13 cellular contexts compared by ENCODE assay signal in genomic region chr11:61335355-61335710, GRCh38. TPM values are rescaled to one million over a fixed set of nuclear protein-coding genes. Genes with fewer than 3 reads are reported as not detected.
DNase-seq lines count a peak whose midpoint lies in the region; ATAC-seq and TF ChIP-seq lines count a peak whose summit lies in the region.
"Had no signal": no experiment of that assay in that cellular context is flagged by ENCODE, and none has a peak within 500 bp of the region (broad histone marks: within the 10 kb centered on the region; RNA-seq: fewer than 3 reads in every experiment).

No MANE protein-coding gene starts in this region.

- intact Hi-C loops in activated CD4-positive, alpha-beta T cell treated with anti-CD3 and anti-CD28 coated beads for 36 hours (cut with DNase I, micrococcal nuclease), result loop anchor here in 1 of 2 experiments (5.0 to 10.0 kb wide), 2 partner anchors 302 to 789 kb away; partner anchors contain the start of gene INCENP
- intact Hi-C loops in posterior vena cava (cut with DNase I), result no loop called here

- CTCF ChIA-PET in activated CD4-positive, alpha-beta T cell treated with anti-CD3 and anti-CD28 coated beads for 36 hours (lab: Charles Lee), result interaction anchor here (0.6 to 7.4 kb wide), 19 partner anchors 8 to 111 kb away, joined by 3 to 185 read pairs (median 17); partner anchors contain the start of genes CPSF7, CYB561A3, SDHAF2 and TMEM138

- peaks cover 38% of the 10 kb centered on the region for H3K36me3 Mint-ChIP-seq in activated CD4-positive, alpha-beta T cell treated with anti-CD3 and anti-CD28 coated beads for 36 hours (ENCODE audit: low read depth)
- peaks cover 6% of the 10 kb centered on the region for H3K36me3 Mint-ChIP-seq in T-helper 17 cell (ENCODE audit: low read depth)
- H3K36me3 Mint-ChIP-seq in glutamatergic neuron (ENCODE audit: unreplicated experiment), result no peaks in the 10 kb centered on the region

- H3K9me3 Mint-ChIP-seq in activated CD4-positive, alpha-beta T cell treated with anti-CD3 and anti-CD28 coated beads for 36 hours (ENCODE audit: low read depth), result no peaks in the 10 kb centered on the region
- H3K9me3 Mint-ChIP-seq in glutamatergic neuron (ENCODE audit: unreplicated experiment), result peaks cover 13% of the 10 kb centered on the region

- no peak for DNase-seq in activated CD4-positive, alpha-beta T cell treated with anti-CD3 and anti-CD28 coated beads for 36 hours
- DNase-seq in activated CD4-positive, alpha-beta T cell treated with anti-CD3 and anti-CD28 coated beads for 48 hours, result no peak
- no peak for DNase-seq in T-helper 17 cell
- no peak for DNase-seq in glutamatergic neuron
- peak; percentile 35 for DNase-seq in posterior vena cava (ENCODE audit: low spot score)
- no peak for DNase-seq in activated gamma-delta T cell treated with Interleukin-2 at 50 U/mL for 16 hours
- DNase-seq in dermis blood vessel endothelial cell, result no peak
- DNase-seq: ACHN; heart right ventricle; NCI-H187; stimulated activated CD8-positive, alpha-beta memory T cell treated with anti-CD3 and anti-CD28 coated beads, Interleukin-4, amount 100 ng/mL, for 48 hours; WERI-Rb-1 had no signal

- no peak for TF ChIP-seq CTCF in glutamatergic neuron (IDR thresholded peaks at IDR 0.05; ENCODE audit: partially characterized antibody, unreplicated experiment)

- no peaks in the 10 kb centered on the region for H3K9me3 ChIP-seq in T-helper 17 cell (ENCODE audit: control insufficient read depth, low read length, poor library complexity, severe bottlenecking)
- H3K9me3 ChIP-seq: heart right ventricle had no signal

- no peak overlapping the region for H3K4me3 Mint-ChIP-seq in activated CD4-positive, alpha-beta T cell treated with anti-CD3 and anti-CD28 coated beads for 36 hours
- H3K4me3 Mint-ChIP-seq in T-helper 17 cell (no peak overlapping the region), glutamatergic neuron (ENCODE audit: unreplicated experiment) (no peak overlapping the region)

- H3K4me1 Mint-ChIP-seq in activated CD4-positive, alpha-beta T cell treated with anti-CD3 and anti-CD28 coated beads for 36 hours, result peaks cover 45% of the 10 kb centered on the region
- H3K4me1 Mint-ChIP-seq in T-helper 17 cell (peaks cover 30% of the 10 kb centered on the region), glutamatergic neuron (ENCODE audit: low read depth, unreplicated experiment) (peaks cover 23% of the 10 kb centered on the region)

- no peak for ATAC-seq in activated CD4-positive, alpha-beta T cell treated with anti-CD3 and anti-CD28 coated beads for 36 hours
- ATAC-seq in T-helper 17 cell (no peak), HG02678 (IDR thresholded peaks at IDR 0.05; ENCODE audit: unreplicated experiment) (no peak)
- ATAC-seq: heart right ventricle had no signal

- POLR2A ChIA-PET in activated CD4-positive, alpha-beta T cell treated with anti-CD3 and anti-CD28 coated beads for 36 hours (lab: Charles Lee), result interaction anchor here (0.6 to 1.5 kb wide), 3 partner anchors 8 to 27 kb away, joined by 3 to 15 read pairs (median 3); partner anchors contain the start of genes CYB561A3 and TMEM138

- H3K27me3 Mint-ChIP-seq in activated CD4-positive, alpha-beta T cell treated with anti-CD3 and anti-CD28 coated beads for 36 hours, result no peaks in the 10 kb centered on the region
- no peaks in the 10 kb centered on the region for H3K27me3 Mint-ChIP-seq in T-helper 17 cell
- peaks cover 10% of the 10 kb centered on the region for H3K27me3 Mint-ChIP-seq in glutamatergic neuron (ENCODE audit: unreplicated experiment)

- H3K27ac Mint-ChIP-seq in activated CD4-positive, alpha-beta T cell treated with anti-CD3 and anti-CD28 coated beads for 36 hours, result peak overlapping the region; percentile 55
- H3K27ac Mint-ChIP-seq in T-helper 17 cell, result peak overlapping the region; percentile 73
- H3K27ac Mint-ChIP-seq in glutamatergic neuron (ENCODE audit: unreplicated experiment), result peak overlapping the region; percentile 28

RNA-seq across cellular contexts. Expression of gene TKFC, which starts 2.3 kb away (rescaled TPM):
- 100 to 1,000 TPM; 100 to 107 TPM for total RNA-seq in activated CD4-positive, alpha-beta T cell treated with anti-CD3 and anti-CD28 coated beads for 36 hours
- total RNA-seq in T-helper 17 cell, result 10 to 100 TPM; 39.6 to 41.9 TPM
- 59.6 TPM for total RNA-seq in glutamatergic neuron (ENCODE audit: unreplicated experiment)
- total RNA-seq in posterior vena cava, result 10 to 100 TPM; 15.2 to 24.6 TPM
- total RNA-seq in dermis blood vessel endothelial cell, result 27.2 and 33.9 TPM in 2 replicates

RNA-seq across cellular contexts. Expression of gene DDB1, which starts 2.4 kb away (rescaled TPM):
- total RNA-seq in activated CD4-positive, alpha-beta T cell treated with anti-CD3 and anti-CD28 coated beads for 36 hours, result 100 to 1,000 TPM; 258 to 268 TPM
- total RNA-seq in T-helper 17 cell, result 100 to 1,000 TPM; 147 to 184 TPM
- total RNA-seq in glutamatergic neuron (ENCODE audit: unreplicated experiment), result 259 TPM
- total RNA-seq in posterior vena cava, result 100 to 1,000 TPM; 142 to 151 TPM
- 328 and 389 TPM in 2 replicates for total RNA-seq in dermis blood vessel endothelial cell

RNA-seq across cellular contexts. Expression of gene CYB561A3, which starts 26.3 kb away (rescaled TPM):
- total RNA-seq in activated CD4-positive, alpha-beta T cell treated with anti-CD3 and anti-CD28 coated beads for 36 hours, result 10 to 100 TPM; 31.8 to 34.4 TPM
- 10 to 100 TPM; 32.4 to 35.6 TPM for total RNA-seq in T-helper 17 cell
- total RNA-seq in glutamatergic neuron (ENCODE audit: unreplicated experiment), result 20.6 TPM
- 10 to 100 TPM; 28.9 to 33.6 TPM for total RNA-seq in posterior vena cava
- total RNA-seq in dermis blood vessel endothelial cell, result 58.4 and 75.4 TPM in 2 replicates

RNA-seq across cellular contexts. Expression of gene TMEM138, which starts 26.8 kb away (rescaled TPM):
- 10 to 100 TPM; 38.6 to 56.5 TPM for total RNA-seq in activated CD4-positive, alpha-beta T cell treated with anti-CD3 and anti-CD28 coated beads for 36 hours
- 10 to 100 TPM; 46.1 to 48.9 TPM for total RNA-seq in T-helper 17 cell
- total RNA-seq in glutamatergic neuron (ENCODE audit: unreplicated experiment), result 23.3 TPM
- total RNA-seq in posterior vena cava, result 10 to 100 TPM; 36.0 to 49.2 TPM
- 12.6 and 12.8 TPM in 2 replicates for total RNA-seq in dermis blood vessel endothelial cell

RNA-seq across cellular contexts. Expression of gene VWCE, which starts 40.2 kb away (rescaled TPM):
- total RNA-seq in activated CD4-positive, alpha-beta T cell treated with anti-CD3 and anti-CD28 coated beads for 36 hours, result 1 to 10 TPM; 5.2 to 6.8 TPM
- 1 to 10 TPM in 1 of 2 donors, under 1 TPM in 1; 0.65 to 1.4 TPM for total RNA-seq in T-helper 17 cell
- 27.3 TPM for total RNA-seq in glutamatergic neuron (ENCODE audit: unreplicated experiment)
- 1 to 10 TPM; 1.6 to 2.9 TPM for total RNA-seq in posterior vena cava
- total RNA-seq in dermis blood vessel endothelial cell, result 6.8 and 8.8 TPM in 2 replicates
